Comparison of ENCODE assay signal across 12 cellular contexts in the genomic region with DNA sequence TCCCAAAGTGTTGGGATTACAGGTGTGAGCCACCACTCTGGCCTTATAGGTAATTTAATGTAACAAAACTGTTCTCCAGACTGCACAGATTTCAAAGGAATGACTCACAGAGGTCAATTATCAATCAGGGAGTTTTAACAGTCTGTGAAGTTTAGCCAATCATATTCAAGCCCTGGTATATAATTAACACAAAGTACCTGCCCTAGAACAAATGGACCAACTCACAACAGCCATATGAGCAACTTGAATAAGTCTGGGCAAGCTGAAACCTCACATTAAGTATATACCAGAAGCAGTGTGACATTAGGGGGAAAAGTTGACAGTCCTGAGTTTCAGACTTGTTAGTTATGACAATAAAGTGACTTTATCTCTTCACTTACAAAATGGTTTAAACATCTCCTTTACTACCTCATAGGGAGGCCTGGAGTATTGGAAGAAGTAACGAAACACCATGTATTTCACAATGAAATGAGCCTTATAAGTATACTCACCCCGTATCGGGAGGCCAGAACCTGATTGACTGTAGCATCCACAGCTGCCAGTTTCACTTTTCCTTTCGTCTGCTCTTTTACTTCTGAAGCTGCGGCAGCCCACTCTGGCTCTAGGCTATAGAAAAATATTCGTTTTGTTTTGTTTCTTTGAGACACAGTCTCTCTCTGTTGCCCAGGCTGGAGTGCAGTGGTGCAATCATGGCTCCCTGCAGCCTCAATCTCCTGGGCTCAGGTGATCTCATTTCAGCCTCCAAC. TPM values are rescaled to one million over a fixed set of nuclear protein-coding genes. Genes with fewer than 3 reads are reported as not detected.
DNase-seq lines count a peak whose midpoint lies in the region; ATAC-seq and TF ChIP-seq lines count a peak whose summit lies in the region.
"Had no signal": no experiment of that assay in that cellular context is flagged by ENCODE, and none has a peak within 500 bp of the region (broad histone marks: within the 10 kb centered on the region; RNA-seq: fewer than 3 reads in every experiment).

No MANE protein-coding gene starts in this region.

- TF ChIP-seq POLR2A in gastroesophageal sphincter (IDR thresholded peaks at IDR 0.05): no peak

- H3K36me3 Mint-ChIP-seq in activated CD8-positive, alpha-beta T cell treated with anti-CD3 and anti-CD28 coated beads for 36 hours (ENCODE audit: low read depth): peaks cover 80% of the 10 kb centered on the region

- POLR2A ChIA-PET in activated CD8-positive, alpha-beta T cell treated with anti-CD3 and anti-CD28 coated beads for 36 hours (lab: Charles Lee): interaction anchor here (0.9 to 1.2 kb wide), 2 partner anchors 9 to 22 kb away, joined by 3 to 6 read pairs; a partner anchor contains a TSS

- DNase-seq in stimulated activated naive CD4-positive, alpha-beta T cell treated with Interleukin-2 at 50 U/mL for 16 hours (lab: John Stamatoyannopoulos, UW): peak; percentile 46
- no peak for DNase-seq in stimulated activated naive CD4-positive, alpha-beta T cell (lab: John Stamatoyannopoulos, UW)
- peak; percentile 43 for DNase-seq in activated CD8-positive, alpha-beta T cell treated with anti-CD3 and anti-CD28 coated beads for 36 hours
- DNase-seq in inferior parietal cortex (ENCODE audit: extremely low spot score): no peak
- DNase-seq in stimulated activated CD4-positive, alpha-beta T cell treated with anti-CD3 and anti-CD28 coated beads, Interleukin-12 subunit alpha, Interleukin-12 subunit beta, amount 100 ng/mL, for 4 hours: no peak
- DNase-seq in mesenteric fat pad (ENCODE audit: low spot score): no peak
- DNase-seq: C1 segment of cervical spinal cord, naive B cell, OCI-M1 had no signal

- H3K9me3 ChIP-seq in gastroesophageal sphincter: no peaks in the 10 kb centered on the region

- H3K36me3 ChIP-seq in gastroesophageal sphincter: peaks cover 3 to 98% of the 10 kb centered on the region in 2 donors

- no peak overlapping the region for H3K4me3 Mint-ChIP-seq in activated CD8-positive, alpha-beta T cell treated with anti-CD3 and anti-CD28 coated beads for 36 hours

- H3K27ac Mint-ChIP-seq in activated CD8-positive, alpha-beta T cell treated with anti-CD3 and anti-CD28 coated beads for 36 hours: peak overlapping the region; percentile 63

- peak; percentile 75 for ATAC-seq in HG02943 (IDR thresholded peaks at IDR 0.05; ENCODE audit: low read depth, unreplicated experiment)
- ATAC-seq in activated CD8-positive, alpha-beta T cell treated with anti-CD3 and anti-CD28 coated beads for 36 hours: peak; percentile 82
- ATAC-seq in gastroesophageal sphincter: no peak

- no peak overlapping the region for H3K4me3 ChIP-seq in gastroesophageal sphincter

- H3K27me3 ChIP-seq in gastroesophageal sphincter: no peaks in the 10 kb centered on the region

- TF ChIP-seq EP300 in gastroesophageal sphincter (IDR thresholded peaks at IDR 0.05): no peak

- peaks cover 22% of the 10 kb centered on the region for H3K4me1 Mint-ChIP-seq in activated CD8-positive, alpha-beta T cell treated with anti-CD3 and anti-CD28 coated beads for 36 hours (ENCODE audit: low read depth)

- intact Hi-C loops in activated CD8-positive, alpha-beta T cell treated with anti-CD3 and anti-CD28 coated beads for 36 hours (cut with micrococcal nuclease): no loop called here

- TF ChIP-seq CTCF in activated CD8-positive, alpha-beta T cell treated with anti-CD3 and anti-CD28 coated beads for 36 hours (IDR thresholded peaks at IDR 0.05): no peak
- TF ChIP-seq CTCF in gastroesophageal sphincter (IDR thresholded peaks at IDR 0.05): no peak

- H3K27ac ChIP-seq in gastroesophageal sphincter: no peak overlapping the region
- H3K27ac ChIP-seq: epithelial cell of prostate had no signal

- H3K4me1 ChIP-seq in gastroesophageal sphincter: peaks cover 0 to 5% (median 0%) of the 10 kb centered on the region in 3 donors

- H3K27me3 Mint-ChIP-seq in activated CD8-positive, alpha-beta T cell treated with anti-CD3 and anti-CD28 coated beads for 36 hours: no peaks in the 10 kb centered on the region
- H3K27me3 Mint-ChIP-seq: naive B cell had no signal

- H3K9me3 Mint-ChIP-seq in activated CD8-positive, alpha-beta T cell treated with anti-CD3 and anti-CD28 coated beads for 36 hours: no peaks in the 10 kb centered on the region
- H3K9me3 Mint-ChIP-seq: naive B cell had no signal

- WGBS in gastroesophageal sphincter (ENCODE audit: low coverage in 1 of 2), 2 donors: 86 to 91% methylated on average over 5 to 6 of the region's 6 CpGs

- CTCF ChIA-PET in activated CD8-positive, alpha-beta T cell treated with anti-CD3 and anti-CD28 coated beads for 36 hours (lab: Charles Lee): interaction anchor here (1.0 to 1.9 kb wide), 3 partner anchors 8 to 26 kb away, joined by 3 to 6 read pairs (median 3); a partner anchor contains a TSS

RNA-seq across cellular contexts. Expression of a gene that starts 22.2 kb away (rescaled TPM):
- 100 to 1,000 TPM; 146 to 150 TPM for total RNA-seq in activated CD8-positive, alpha-beta T cell treated with anti-CD3 and anti-CD28 coated beads for 36 hours
- total RNA-seq in gastroesophageal sphincter (100 to 1,000 TPM in 1 of 4 donors, 10 to 100 TPM in 3; 81.3 to 138 (median 90.3) TPM), mesenteric fat pad (157 TPM)

Comparison
In these comparisons a context has a peak if more than half of its experiments do, and no peak if none do; other contexts are left out.
1. DNase-seq: peak in stimulated activated naive CD4-positive, alpha-beta T cell treated with Interleukin-2 at 50 U/mL for 16 hours (single experiment) and activated CD8-positive, alpha-beta T cell treated with anti-CD3 and anti-CD28 coated beads for 36 hours (single experiment); none in stimulated activated naive CD4-positive, alpha-beta T cell (0 of 6), inferior parietal cortex (single experiment), stimulated activated CD4-positive, alpha-beta T cell treated with anti-CD3 and anti-CD28 coated beads, Interleukin-12 subunit alpha, Interleukin-12 subunit beta, amount 100 ng/mL, for 4 hours (single experiment) and mesenteric fat pad (single experiment).